Comparison of ENCODE assay signal across 25 cellular contexts in genomic region chr10:49516216-49516970, GRCh38. TPM values are rescaled to one million over a fixed set of nuclear protein-coding genes. Genes with fewer than 3 reads are reported as not detected.
DNase-seq lines count a peak whose midpoint lies in the region; ATAC-seq, FAIRE-seq and TF ChIP-seq lines count a peak whose summit lies in the region.
"Had no signal": no experiment of that assay in that cellular context is flagged by ENCODE, and none has a peak within 500 bp of the region (broad histone marks: within the 10 kb centered on the region; RNA-seq: fewer than 3 reads in every experiment).

No MANE protein-coding gene starts in this region.

- H3K4me2 ChIP-seq in HepG2 (ENCODE audit: low read depth, low read length) (no peak overlapping the region), OCI-LY3 (ENCODE audit: low read length) (peak overlapping the region; percentile 63), trophoblast cell (ENCODE audit: low read length) (no peak overlapping the region)
- H3K4me2 ChIP-seq: BLaER1 had no signal

- TF ChIP-seq POLR2A in HepG2 (IDR thresholded peaks at IDR 0.05; ENCODE audit: insufficient read depth in 1 of 2, low read depth in 2 of 2, low read length in 2 of 2) (no peak), right lobe of liver (IDR thresholded peaks at IDR 0.05) (no peak)

- H4K20me1 ChIP-seq in HepG2 (ENCODE audit: insufficient read depth, low read length) (0 out of 2 replicates have a peak, but pooled peaks cover 4% of the 10 kb centered on the region), OCI-LY3 (ENCODE audit: insufficient read depth, low read length) (peaks cover 4% of the 10 kb centered on the region)

- no TSS peak for BruUV-seq in HepG2 (replicated peaks; lab: Mats Ljungman, UMichigan)

- ATAC-seq in HepG2 (no peak), right lobe of liver (no peak), left cardiac atrium (no peak)
- ATAC-seq: GM12878 had no signal

- in situ Hi-C loops in HepG2 (cut with HindIII; ENCODE audit: extremely low pct_ligation_motif_present, low pct_unique_long_range_greater_than_20kb) = loop anchor here (10.0 kb wide), 2 partner anchors 542 to 862 kb away; no protein-coding TSS in a partner anchor

- TF ChIP-seq CTCF in HepG2 (CRISPR knock-in tag; IDR thresholded peaks at IDR 0.05) (no peak), right lobe of liver (IDR thresholded peaks at IDR 0.05) (no peak), OCI-LY3 (IDR thresholded peaks at IDR 0.05; ENCODE audit: low read depth, low read length) (no peak)

- FAIRE-seq in HepG2 (lab: Jason Lieb, UNC) = no peak
- FAIRE-seq: GM12878, GM12892, GM18507 had no signal

- no peak overlapping the region for H3K27ac ChIP-seq in HepG2 (ENCODE audit: extremely low read length, insufficient read depth, low read length)
- H3K27ac ChIP-seq in right lobe of liver = no peak overlapping the region
- peak overlapping the region; percentile 71 for H3K27ac ChIP-seq in OCI-LY3 (ENCODE audit: low read length)
- no peak overlapping the region for H3K27ac ChIP-seq in trophoblast cell (ENCODE audit: low read depth, low read length)
- H3K27ac ChIP-seq: 22Rv1, BLaER1 had no signal

- no peak overlapping the region for H2AFZ ChIP-seq in HepG2 (ENCODE audit: low read length)
- no peak overlapping the region for H2AFZ ChIP-seq in OCI-LY3 (ENCODE audit: low read depth, low read length)
- H2AFZ ChIP-seq in trophoblast cell (ENCODE audit: insufficient read depth, low read length, poor library complexity) = no peak overlapping the region

- no peak overlapping the region for H2BK120ac ChIP-seq in trophoblast cell (ENCODE audit: insufficient read depth, low read length, poor library complexity)

- no peaks in the 10 kb centered on the region for H3K79me2 ChIP-seq in HepG2 (ENCODE audit: insufficient read depth, low read length)
- peaks cover 7% of the 10 kb centered on the region for H3K79me2 ChIP-seq in OCI-LY3 (ENCODE audit: low read length)
- no peaks in the 10 kb centered on the region for H3K79me2 ChIP-seq in trophoblast cell (ENCODE audit: control insufficient read depth, insufficient read depth, low read length, poor library complexity)

- H3K4me3 ChIP-seq in HepG2 (replicated peaks in 1 of 3; ENCODE audit: insufficient read depth in 1 of 3, low read depth in 2 of 3, low read length in 3 of 3) (no peak overlapping the region), right lobe of liver (no peak overlapping the region), OCI-LY3 (ENCODE audit: low read length) (peak overlapping the region; percentile 27; the same call in 1 of the 2 replicates), trophoblast cell (ENCODE audit: low read depth, low read length) (no peak overlapping the region)
- H3K4me3 ChIP-seq: BLaER1, GM12878 had no signal

- H3K14ac ChIP-seq in trophoblast cell (ENCODE audit: low read length) = no peak overlapping the region

- no peak overlapping the region for H4K91ac ChIP-seq in trophoblast cell (ENCODE audit: low read depth, low read length)

- H3K27me3 ChIP-seq in HepG2 (ENCODE audit: control insufficient read depth in 1 of 2, insufficient read depth in 2 of 2, low read length in 2 of 2) (no peaks in the 10 kb centered on the region), right lobe of liver (no peaks in the 10 kb centered on the region), OCI-LY3 (ENCODE audit: low read depth, low read length) (no peaks in the 10 kb centered on the region), trophoblast cell (ENCODE audit: insufficient read depth, low read length) (no peaks in the 10 kb centered on the region)
- H3K27me3 ChIP-seq: BE2C, BLaER1 had no signal

- intact Hi-C loops in HepG2 (cut with micrococcal nuclease; ENCODE audit: unreplicated experiment) (no loop called here), right lobe of liver (cut with DNase I) (loop anchor here (10.0 kb wide), 1 partner anchor 112 kb away; no protein-coding TSS in a partner anchor), left cardiac atrium (cut with DNase I) (loop anchor here in 1 of 2 donors (5.0 kb wide), 1 partner anchor 859 kb away; no protein-coding TSS in a partner anchor)

- no peak for TF ChIP-seq RAD21 in HepG2 (CRISPR knock-in tag; IDR thresholded peaks at IDR 0.05)

- no peak for TF ChIP-seq EP300 in HepG2 (IDR thresholded peaks at IDR 0.05; ENCODE audit: low read depth in 2 of 2, low read length in 2 of 2)
- no peak for TF ChIP-seq EP300 in HepG2 (CRISPR knock-in tag; IDR thresholded peaks at IDR 0.05; ENCODE audit: borderline replicate concordance)

- 97% methylated on average over 16 of the region's 16 CpGs for WGBS in HepG2 (ENCODE audit: low lambda C conversion rate)
- WGBS in right lobe of liver (ENCODE audit: insufficient coverage, low coverage, low lambda C conversion rate, missing lambda C conversion rate) = 92% methylated on average over 16 of the region's 16 CpGs
- WGBS in trophoblast cell (ENCODE audit: extremely low coverage, insufficient coverage, insufficient read length) = no CpG with 5 or more reads among the region's 16 CpGs

- H4K12ac ChIP-seq in trophoblast cell (ENCODE audit: low read depth, low read length) = no peak overlapping the region

- no peak overlapping the region for H2AK5ac ChIP-seq in trophoblast cell (ENCODE audit: low read length)

- H3K9ac ChIP-seq in HepG2 (ENCODE audit: insufficient read depth, low read depth, low read length) (no peak overlapping the region), OCI-LY3 (ENCODE audit: low read length) (no peak overlapping the region), trophoblast cell (ENCODE audit: low read length) (no peak overlapping the region)
- H3K9ac ChIP-seq: BLaER1 had no signal

- H3K4me1 ChIP-seq in HepG2 (ENCODE audit: insufficient read depth, low read length) (peaks cover 5% of the 10 kb centered on the region), right lobe of liver (peaks cover 0 to 5% (median 0%) of the 10 kb centered on the region in 4 donors), OCI-LY3 (ENCODE audit: low read length) (peaks cover 40% of the 10 kb centered on the region), trophoblast cell (ENCODE audit: control insufficient read depth in 1 of 2, insufficient read depth in 2 of 2, low read length in 2 of 2) (peaks cover 2% of the 10 kb centered on the region in 2 experiments)
- H3K4me1 ChIP-seq: BE2C had no signal

- H3K9me3 ChIP-seq in HepG2 (ENCODE audit: low read length) (no peaks in the 10 kb centered on the region), right lobe of liver (no peaks in the 10 kb centered on the region), OCI-LY3 (ENCODE audit: insufficient read depth, low read length) (no peaks in the 10 kb centered on the region), trophoblast cell (ENCODE audit: insufficient read depth, low read depth, low read length) (no peaks in the 10 kb centered on the region)
- H3K9me3 ChIP-seq: BE2C, BLaER1 had no signal

- H4K8ac ChIP-seq in trophoblast cell (ENCODE audit: low read depth, low read length) = no peak overlapping the region

- H3K79me1 ChIP-seq in trophoblast cell (ENCODE audit: low read length) = no peaks in the 10 kb centered on the region

- no peak overlapping the region for H3K18ac ChIP-seq in trophoblast cell (ENCODE audit: low read length)

- DNase-seq in HepG2 (ENCODE audit: low spot score) = no peak
- DNase-seq in right lobe of liver = no peak
- peak; percentile 63 to 91 for DNase-seq in trophoblast cell
- no peak for DNase-seq in left cardiac atrium
- no peak for DNase-seq in SHP77 treated with DMSO at 0.1 percent for 48 hours (lab: John Stamatoyannopoulos, UW)
- DNase-seq: ACHN; BE2C; C1 segment of cervical spinal cord; CD4-positive, alpha-beta memory T cell; CD4-positive, CD25-positive, alpha-beta regulatory T cell; CD8-positive, alpha-beta memory T cell; COR-L47; DMS 273 treated with DMSO at 0.1 percent for 48 hours; DMS153; DMS53; DMS79; DND-41; EL; GDM1 had no signal

- H3K36me3 ChIP-seq in HepG2 (replicated peaks in 1 of 2; ENCODE audit: control insufficient read depth in 1 of 2, insufficient read depth in 2 of 2, low read length in 2 of 2) = peaks cover 4 to 21% of the 10 kb centered on the region in 2 experiments
- H3K36me3 ChIP-seq in right lobe of liver = peaks cover 0 to 21% (median 1%) of the 10 kb centered on the region in 4 donors
- H3K36me3 ChIP-seq in OCI-LY3 (replicated peaks; ENCODE audit: low read depth, low read length) = peaks cover 45% of the 10 kb centered on the region
- H3K36me3 ChIP-seq in trophoblast cell (ENCODE audit: control insufficient read depth in 1 of 2, insufficient read depth in 2 of 2, low read length in 2 of 2) = peaks cover 2 to 20% of the 10 kb centered on the region in 2 experiments
- H3K36me3 ChIP-seq: BE2C had no signal

- H2BK12ac ChIP-seq in trophoblast cell (ENCODE audit: low read length) = no peak overlapping the region

- no peak overlapping the region for H2BK5ac ChIP-seq in trophoblast cell (ENCODE audit: low read depth, low read length, poor library complexity)

- POLR2A ChIA-PET in HepG2 (lab: Yijun Ruan, JAX) = no interaction called here

- no peak overlapping the region for H3K4ac ChIP-seq in trophoblast cell (ENCODE audit: low read depth, low read length)

- CTCF ChIA-PET in HepG2 (lab: Yijun Ruan, JAX; ENCODE audit: low intra/inter-chr PET ratio, low total read pairs) = no interaction called here

- H3K23ac ChIP-seq in trophoblast cell (ENCODE audit: low read length) = no peak overlapping the region

RNA-seq across cellular contexts. Expression of gene ERCC6, which starts 22.5 kb away (rescaled TPM):
- total RNA-seq in HepG2 (2016; rRNA removed; fragmentation: Illumina TruSeq; extraction: Trizol) = 9.8 and 11.8 TPM in 2 replicates
- 9.6 and 11.6 TPM in 2 replicates for total RNA-seq in HepG2 (2016; cell fraction: cytosol; rRNA removed; fragmentation: Illumina TruSeq; extraction: Trizol; ENCODE audit: low read depth)
- 9.2 and 11.5 TPM in 2 replicates for total RNA-seq in HepG2 (2016; cell fraction: insoluble cytoplasmic fraction; rRNA removed; fragmentation: Illumina TruSeq; extraction: Trizol)
- total RNA-seq in HepG2 (2016; cell fraction: membrane; rRNA removed; fragmentation: Illumina TruSeq; extraction: Trizol) = 3.1 and 3.4 TPM in 2 replicates
- 11.7 and 15.3 TPM in 2 replicates for total RNA-seq in HepG2 (2016; cell fraction: nucleus; rRNA removed; fragmentation: Illumina TruSeq; extraction: Trizol)
- 4.8 and 5.1 TPM in 2 replicates for polyA plus RNA-seq in HepG2 (2011; rRNA removed)
- 2.0 and 3.0 TPM in 2 replicates for polyA plus RNA-seq in HepG2 (2011; cell fraction: cytosol; rRNA removed)
- 7.4 and 10.0 TPM in 2 replicates for polyA plus RNA-seq in HepG2 (2011; cell fraction: nucleus; rRNA removed)
- polyA plus RNA-seq in HepG2 (2012) = 3.7 and 4.9 TPM in 2 replicates
- polyA plus RNA-seq in HepG2 (2016; cell fraction: cytosol; fragmentation: Illumina TruSeq; extraction: Trizol; ENCODE audit: low read depth) = 0.33 and 0.57 TPM in 2 replicates
- polyA plus RNA-seq in HepG2 (2016; cell fraction: insoluble cytoplasmic fraction; fragmentation: Illumina TruSeq; extraction: Trizol; ENCODE audit: low read depth) = 5.4 and 6.2 TPM in 2 replicates
- 0.66 and 0.81 TPM in 2 replicates for polyA plus RNA-seq in HepG2 (2016; cell fraction: membrane; fragmentation: Illumina TruSeq; extraction: Trizol; ENCODE audit: low read depth)
- 8.3 TPM in 2 replicates for polyA plus RNA-seq in HepG2 (2016; cell fraction: nucleus; fragmentation: Illumina TruSeq; extraction: Trizol; ENCODE audit: insufficient read depth, low read depth)
- polyA minus RNA-seq in HepG2 (2011; rRNA and poly(A)+ RNA removed; ENCODE audit: low replicate concordance) = 38.4 and 115 TPM in 2 replicates
- polyA minus RNA-seq in HepG2 (2011; cell fraction: cytosol; rRNA and poly(A)+ RNA removed) = 5.5 and 8.2 TPM in 2 replicates
- polyA minus RNA-seq in HepG2 (2011; cell fraction: nucleus; rRNA and poly(A)+ RNA removed) = 37.0 and 38.9 TPM in 2 replicates
- total RNA-seq in right lobe of liver = 10 to 100 TPM in 4 of 6 experiments, 1 to 10 TPM in 2; 7.3 to 16.8 (median 10.6) TPM
- polyA plus RNA-seq in trophoblast cell (2013) = 8.3 and 8.7 TPM in 2 replicates
- 10 to 100 TPM; 17.1 to 19.6 TPM for total RNA-seq in left cardiac atrium

Comparison
In these comparisons a context has a peak if more than half of its experiments do, and no peak if none do; other contexts are left out.
1. DNase-seq: peak in trophoblast cell (2 of 2); none in HepG2 (single experiment), right lobe of liver (0 of 3), left cardiac atrium (single experiment) and SHP77 treated with DMSO at 0.1 percent for 48 hours (single experiment).